In the genomic region with DNA sequence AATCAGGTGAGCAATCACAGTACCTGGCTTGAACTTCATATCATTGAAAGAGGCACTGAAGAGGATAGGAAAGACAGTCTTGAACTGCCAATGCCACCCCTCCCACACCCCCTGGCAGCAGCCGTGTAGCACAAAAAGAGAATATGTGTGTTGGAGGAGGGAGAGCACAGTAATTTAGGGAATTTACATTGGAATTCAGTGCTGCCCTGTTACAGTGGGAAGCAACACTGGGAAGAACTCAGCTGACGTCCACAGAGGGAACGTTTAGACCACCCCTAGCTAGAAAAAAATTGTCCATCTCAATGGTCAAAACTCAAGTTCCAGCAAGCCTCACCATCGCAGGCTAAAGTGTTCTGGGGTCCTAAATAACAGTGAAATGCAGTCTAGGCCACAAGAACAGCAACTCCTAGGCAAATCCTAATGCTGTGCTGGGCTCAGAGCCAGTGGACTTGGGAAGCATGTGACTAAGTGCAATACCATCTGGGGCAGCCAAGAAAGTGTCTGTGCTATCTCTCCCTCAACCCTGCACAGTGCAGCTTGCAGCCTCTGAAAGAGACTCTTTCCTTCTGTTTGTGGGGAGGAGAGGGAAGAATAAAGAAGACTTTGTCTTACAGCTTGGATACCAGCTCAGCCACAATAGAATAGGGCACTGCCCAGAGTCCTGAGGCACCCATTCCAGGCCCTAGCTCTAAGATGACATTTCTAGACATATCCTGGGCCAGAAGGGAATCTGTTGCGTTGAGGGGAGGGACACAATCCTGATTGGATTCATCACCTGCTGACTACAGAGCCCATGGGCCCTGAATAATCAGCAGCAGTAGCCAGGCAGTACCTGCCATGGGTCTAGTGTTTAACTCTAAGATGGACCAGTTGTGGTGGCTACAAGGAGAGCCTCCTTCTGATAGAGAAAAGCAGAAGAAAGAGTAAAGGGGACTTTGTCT, we compare ENCODE assay signal across 9 cellular contexts.
DNase-seq lines count a peak whose midpoint lies in the region; ATAC-seq, FAIRE-seq and TF ChIP-seq lines count a peak whose summit lies in the region.
"Had no signal": no experiment of that assay in that cellular context is flagged by ENCODE, and none has a peak within 500 bp of the region (broad histone marks: within the 10 kb centered on the region; RNA-seq: fewer than 3 reads in every experiment).

No MANE protein-coding gene starts in this region.

- 19 to 23% methylated on average over 5 of the region's 5 CpGs for WGBS in body of pancreas, 2 donors

- TF ChIP-seq POLR2A in body of pancreas (IDR thresholded peaks at IDR 0.05) = no peak

- TF ChIP-seq CTCF in body of pancreas (IDR thresholded peaks at IDR 0.05) = peak in 4 of 7 experiments; percentile 18 to 38 (median 30)

- H3K9me3 ChIP-seq in body of pancreas = no peaks in the 10 kb centered on the region
- H3K9me3 ChIP-seq in subcutaneous abdominal adipose tissue (ENCODE audit: control insufficient read depth in 5 of 5, low read length in 5 of 5) = peaks cover 0 to 3% (median 0%) of the 10 kb centered on the region in 5 donors
- H3K9me3 ChIP-seq in CD8-positive, alpha-beta memory T cell (ENCODE audit: low read length) = no peaks in the 10 kb centered on the region

- H3K27ac ChIP-seq in body of pancreas (peak overlapping the region; percentile 65 to 77 (median 67)), subcutaneous abdominal adipose tissue (ENCODE audit: low read depth, low read length) (peak overlapping the region; percentile 86)
- no peak overlapping the region for H3K27ac ChIP-seq in CD8-positive, alpha-beta memory T cell (ENCODE audit: low read depth, low read length)

- H3K36me3 Mint-ChIP-seq in CD8-positive, alpha-beta memory T cell = peaks cover 0 to 3% (median 0%) of the 10 kb centered on the region in 3 donors

- H3K4me1 ChIP-seq in body of pancreas = peaks cover 22% of the 10 kb centered on the region
- peaks cover 10 to 36% (median 27%) of the 10 kb centered on the region in 5 donors for H3K4me1 ChIP-seq in subcutaneous abdominal adipose tissue (ENCODE audit: control insufficient read depth in 5 of 5, insufficient read depth in 5 of 5, low read length in 5 of 5)
- H3K4me1 ChIP-seq in CD8-positive, alpha-beta memory T cell (ENCODE audit: insufficient read depth, low read length) = no peaks in the 10 kb centered on the region

- H3K9me3 Mint-ChIP-seq in CD8-positive, alpha-beta memory T cell = peaks cover 3 to 16% (median 11%) of the 10 kb centered on the region in 5 donors

- POLR2A ChIA-PET in CD8-positive, alpha-beta memory T cell (lab: Charles Lee) = no interaction called here

- ATAC-seq in body of pancreas = peak; percentile 98
- ATAC-seq in GM21619 (IDR thresholded peaks at IDR 0.05; ENCODE audit: unreplicated experiment) = no peak

- H3K4me3 ChIP-seq in body of pancreas (no peak overlapping the region), subcutaneous abdominal adipose tissue (ENCODE audit: low read depth in 1 of 5, low read length in 5 of 5) (peak overlapping the region in 2 of 5 donors; percentile 18 to 19)
- H3K4me3 ChIP-seq in CD8-positive, alpha-beta memory T cell (ENCODE audit: low read length) = no peak overlapping the region

- H3K4me1 Mint-ChIP-seq in CD8-positive, alpha-beta memory T cell = no peaks in the 10 kb centered on the region

- FAIRE-seq in islet of Langerhans (lab: Jason Lieb, UNC) = peak; percentile 13

- H3K27me3 Mint-ChIP-seq in CD8-positive, alpha-beta memory T cell = peaks cover 3 to 5% of the 10 kb centered on the region in 2 donors

- H3K27me3 ChIP-seq in body of pancreas (no peaks in the 10 kb centered on the region), subcutaneous abdominal adipose tissue (ENCODE audit: control insufficient read depth in 5 of 5, insufficient read depth in 4 of 5, low read length in 5 of 5) (no peaks in the 10 kb centered on the region)
- H3K27me3 ChIP-seq in CD8-positive, alpha-beta memory T cell (ENCODE audit: insufficient read depth, low read length, poor library complexity, severe bottlenecking) = no peaks in the 10 kb centered on the region

- H3K4me3 Mint-ChIP-seq in CD8-positive, alpha-beta memory T cell = no peak overlapping the region
- H3K4me3 Mint-ChIP-seq: T-helper 1 cell treated with Interleukin-12 subunit alpha and Interleukin-12 subunit beta and Interleukin-4 antibody, amounts not matched to agents 30 μg/mL and 1 μg/mL, for 36 hours had no signal

- H3K36me3 ChIP-seq in body of pancreas (replicated peaks in 1 of 2; ENCODE audit: insufficient read depth in 1 of 2, low read depth in 2 of 2) (no peaks in the 10 kb centered on the region), subcutaneous abdominal adipose tissue (ENCODE audit: control insufficient read depth in 5 of 5, insufficient read depth in 5 of 5, low read length in 5 of 5) (peaks cover 0 to 6% (median 0%) of the 10 kb centered on the region in 5 donors)
- H3K36me3 ChIP-seq in CD8-positive, alpha-beta memory T cell (ENCODE audit: insufficient read depth, low read length) = no peaks in the 10 kb centered on the region

- peak; percentile 75 for DNase-seq in HS-27A (ENCODE audit: low read depth)
- peak; percentile 83 to 92 (median 90) for DNase-seq in body of pancreas
- DNase-seq in CD8-positive, alpha-beta memory T cell = no peak
- DNase-seq in RPMI8226 = no peak
- DNase-seq in NCI-H187 (lab: John Stamatoyannopoulos, UW) = no peak

- intact Hi-C loops in body of pancreas (cut with DNase I) = no loop called here

- CTCF ChIA-PET in CD8-positive, alpha-beta memory T cell (lab: Charles Lee) = no interaction called here

- no peak overlapping the region for H3K27ac Mint-ChIP-seq in CD8-positive, alpha-beta memory T cell
- H3K27ac Mint-ChIP-seq: T-helper 1 cell treated with Interleukin-12 subunit alpha and Interleukin-12 subunit beta and Interleukin-4 antibody, amounts not matched to agents 30 μg/mL and 1 μg/mL, for 36 hours had no signal

- peak overlapping the region in 3 of 5 donors; percentile 4 to 23 (median 10) for H3K9ac ChIP-seq in subcutaneous abdominal adipose tissue (ENCODE audit: low read length in 5 of 5)

Comparison
In these comparisons a context has a peak if more than half of its experiments do, and no peak if none do; other contexts are left out.
1. DNase-seq: peak in HS-27A (single experiment) and body of pancreas (4 of 4); none in CD8-positive, alpha-beta memory T cell (0 of 5), RPMI8226 (single experiment) and NCI-H187 (0 of 2).